8 cellular contexts compared by ENCODE assay signal in the genomic region with DNA sequence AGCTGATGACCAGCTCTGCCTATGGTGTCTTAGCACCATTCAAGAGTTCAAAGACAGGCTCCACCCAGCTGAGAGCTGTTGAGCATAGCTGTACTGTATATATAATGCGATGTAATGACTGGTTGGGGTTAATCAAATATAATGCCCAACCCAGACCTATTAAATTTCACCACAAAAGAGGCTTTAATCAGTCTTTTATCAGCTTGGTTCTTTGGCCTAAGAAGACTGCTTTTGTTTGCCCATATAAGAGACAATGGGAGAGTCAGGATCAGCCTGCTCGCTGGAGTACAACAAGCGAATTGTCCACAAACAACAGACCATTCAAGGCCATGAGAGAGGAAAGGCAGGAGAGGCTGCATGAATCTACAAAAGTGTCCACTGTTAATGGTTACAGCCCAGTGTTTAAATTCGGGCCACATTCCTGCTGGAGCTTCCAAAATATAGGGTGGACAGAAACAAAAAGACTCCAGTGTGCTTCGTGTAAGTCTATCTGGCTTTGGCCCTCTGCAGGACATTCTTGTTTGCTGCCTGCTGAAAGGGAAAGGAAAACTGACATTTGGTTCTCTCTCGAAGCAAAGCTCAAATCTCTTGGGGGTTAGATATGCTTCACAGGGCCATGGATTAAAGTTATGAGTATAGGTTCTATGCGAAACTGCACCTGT.
DNase-seq lines count a peak whose midpoint lies in the region; ATAC-seq and TF ChIP-seq lines count a peak whose summit lies in the region.

No MANE protein-coding gene starts in this region.

- H3K4me1 ChIP-seq in testis, result peaks cover 11% of the 10 kb centered on the region

- H3K4me3 Mint-ChIP-seq in activated naive CD8-positive, alpha-beta T cell treated with anti-CD3 and anti-CD28 coated beads, Interleukin-2, amount 50 U/mL, for 24 hours, result no peak overlapping the region
- H3K4me3 Mint-ChIP-seq in activated naive CD8-positive, alpha-beta T cell treated with anti-CD3 and anti-CD28 coated beads for 36 hours, result no peak overlapping the region
- H3K4me3 Mint-ChIP-seq in T-helper 17 cell, result no peak overlapping the region
- H3K4me3 Mint-ChIP-seq in activated T-cell treated with anti-CD3 and anti-CD28 coated beads, Interleukin-2, amount 50 U/mL, for 24 hours, result no peak overlapping the region

- TF ChIP-seq CTCF in epithelial cell of proximal tubule (conservative IDR thresholded peaks at IDR 0.05; ENCODE audit: low read depth, low read length) (peak; percentile 8), testis (IDR thresholded peaks at IDR 0.05) (no peak)

- no peaks in the 10 kb centered on the region for H3K9me3 Mint-ChIP-seq in activated naive CD8-positive, alpha-beta T cell treated with anti-CD3 and anti-CD28 coated beads, Interleukin-2, amount 50 U/mL, for 24 hours
- no peaks in the 10 kb centered on the region for H3K9me3 Mint-ChIP-seq in activated naive CD8-positive, alpha-beta T cell treated with anti-CD3 and anti-CD28 coated beads for 36 hours
- no peaks in the 10 kb centered on the region for H3K9me3 Mint-ChIP-seq in activated T-cell treated with anti-CD3 and anti-CD28 coated beads, Interleukin-2, amount 50 U/mL, for 24 hours

- H3K4me3 ChIP-seq in epithelial cell of proximal tubule (ENCODE audit: low read depth, low read length) (no peak overlapping the region), testis (no peak overlapping the region)

- no peak for ATAC-seq in activated naive CD8-positive, alpha-beta T cell treated with anti-CD3 and anti-CD28 coated beads, Interleukin-2, amount 50 U/mL, for 24 hours
- ATAC-seq in HG03354 (IDR thresholded peaks at IDR 0.05; ENCODE audit: poor library complexity, severe bottlenecking, unreplicated experiment), result peak; percentile 82
- ATAC-seq in T-helper 17 cell, result no peak

- H3K27ac ChIP-seq in testis, result peak overlapping the region; percentile 26 to 64

- peaks cover 12% of the 10 kb centered on the region for H3K4me1 Mint-ChIP-seq in activated naive CD8-positive, alpha-beta T cell treated with anti-CD3 and anti-CD28 coated beads, Interleukin-2, amount 50 U/mL, for 24 hours
- H3K4me1 Mint-ChIP-seq in activated naive CD8-positive, alpha-beta T cell treated with anti-CD3 and anti-CD28 coated beads for 36 hours, result peaks cover 2% of the 10 kb centered on the region
- H3K4me1 Mint-ChIP-seq in T-helper 17 cell, result peaks cover 10% of the 10 kb centered on the region
- H3K4me1 Mint-ChIP-seq in activated T-cell treated with anti-CD3 and anti-CD28 coated beads, Interleukin-2, amount 50 U/mL, for 24 hours (ENCODE audit: low read depth), result peaks cover 4% of the 10 kb centered on the region

- 63 to 75% methylated on average over 7 of the region's 7 CpGs for WGBS in testis, 2 donors

- no peak for DNase-seq in activated naive CD8-positive, alpha-beta T cell treated with anti-CD3 and anti-CD28 coated beads, Interleukin-2, amount 50 U/mL, for 24 hours
- DNase-seq in activated naive CD8-positive, alpha-beta T cell treated with anti-CD3 and anti-CD28 coated beads for 36 hours, result no peak
- DNase-seq in epithelial cell of proximal tubule (ENCODE audit: low read depth), result no peak
- DNase-seq in testis, result peak; percentile 65
- DNase-seq in T-helper 17 cell, result no peak
- no peak for DNase-seq in activated T-cell treated with anti-CD3 and anti-CD28 coated beads, Interleukin-2, amount 50 U/mL, for 24 hours
- DNase-seq in OCI-M2 (lab: John Stamatoyannopoulos, UW; ENCODE audit: unreplicated experiment), result no peak

- H3K27ac Mint-ChIP-seq in activated naive CD8-positive, alpha-beta T cell treated with anti-CD3 and anti-CD28 coated beads, Interleukin-2, amount 50 U/mL, for 24 hours, result peak overlapping the region; percentile 34
- no peak overlapping the region for H3K27ac Mint-ChIP-seq in activated naive CD8-positive, alpha-beta T cell treated with anti-CD3 and anti-CD28 coated beads for 36 hours
- H3K27ac Mint-ChIP-seq in T-helper 17 cell, result no peak overlapping the region
- H3K27ac Mint-ChIP-seq in activated T-cell treated with anti-CD3 and anti-CD28 coated beads, Interleukin-2, amount 50 U/mL, for 24 hours, result no peak overlapping the region

- intact Hi-C loops in testis (cut with DNase I; ENCODE audit: low total_unique reads), result no loop called here

- no peaks in the 10 kb centered on the region for H3K27me3 ChIP-seq in testis

- TF ChIP-seq POLR2A in testis (IDR thresholded peaks at IDR 0.05), result no peak

- no peaks in the 10 kb centered on the region for H3K36me3 ChIP-seq in testis (ENCODE audit: low read depth, missing control alignments)

- H3K9me3 ChIP-seq in testis (no peaks in the 10 kb centered on the region), T-helper 17 cell (ENCODE audit: control insufficient read depth, low read length, poor library complexity, severe bottlenecking) (no peaks in the 10 kb centered on the region)

- H3K27me3 Mint-ChIP-seq in activated naive CD8-positive, alpha-beta T cell treated with anti-CD3 and anti-CD28 coated beads, Interleukin-2, amount 50 U/mL, for 24 hours, result no peaks in the 10 kb centered on the region
- no peaks in the 10 kb centered on the region for H3K27me3 Mint-ChIP-seq in activated naive CD8-positive, alpha-beta T cell treated with anti-CD3 and anti-CD28 coated beads for 36 hours
- no peaks in the 10 kb centered on the region for H3K27me3 Mint-ChIP-seq in T-helper 17 cell
- H3K27me3 Mint-ChIP-seq in activated T-cell treated with anti-CD3 and anti-CD28 coated beads, Interleukin-2, amount 50 U/mL, for 24 hours, result no peaks in the 10 kb centered on the region

- no peaks in the 10 kb centered on the region for H3K36me3 Mint-ChIP-seq in activated naive CD8-positive, alpha-beta T cell treated with anti-CD3 and anti-CD28 coated beads, Interleukin-2, amount 50 U/mL, for 24 hours (ENCODE audit: low read depth)
- no peaks in the 10 kb centered on the region for H3K36me3 Mint-ChIP-seq in activated naive CD8-positive, alpha-beta T cell treated with anti-CD3 and anti-CD28 coated beads for 36 hours
- H3K36me3 Mint-ChIP-seq in T-helper 17 cell (ENCODE audit: low read depth), result peaks cover 2% of the 10 kb centered on the region
- no peaks in the 10 kb centered on the region for H3K36me3 Mint-ChIP-seq in activated T-cell treated with anti-CD3 and anti-CD28 coated beads, Interleukin-2, amount 50 U/mL, for 24 hours (ENCODE audit: low read depth)
